8 cellular contexts compared by ENCODE assay signal in genomic region chr17:7931709-7932482, GRCh38. TPM values are rescaled to one million over a fixed set of nuclear protein-coding genes. Genes with fewer than 3 reads are reported as not detected.
A peak's percentile ranks its signal among the peaks of the same experiment; 100 is the strongest.
DNase-seq lines count a peak whose midpoint lies in the region; TF ChIP-seq lines count a peak whose summit lies in the region.

Gene CNTROB (plus strand): TSS chr17:7932206. CDS start chr17:7933080, 874 bp downstream.
Gene TRAPPC1 (minus strand): TSS chr17:7931946. CDS start chr17:7931829, 117 bp downstream.

- peak within 1 kb of the TSS; percentile 94 for H3K27ac ChIP-seq in neutrophil
- peak within 1 kb of the TSS; percentile 62 for H3K27ac ChIP-seq in substantia nigra (ENCODE audit: low read depth, low read length, poor library complexity, severe bottlenecking)

- peaks cover 27 to 38% of the 10 kb centered on the region in 2 experiments for H3K4me1 ChIP-seq in neutrophil (ENCODE audit: control insufficient read depth in 1 of 2, insufficient read depth in 1 of 2, low read depth in 1 of 2, low read length in 1 of 2)

- H3K9me3 ChIP-seq in neutrophil: no peaks in the 10 kb centered on the region

- H3K4me3 ChIP-seq in HFF-Myc (replicated peaks; ENCODE audit: low read depth, low read length) (peak within 1 kb of the TSS; percentile 87), neutrophil (ENCODE audit: low read depth in 1 of 2, low read length in 1 of 2) (peak within 1 kb of the TSS; percentile 90 to 94)

- TF ChIP-seq CTCF in HFF-Myc (IDR thresholded peaks at IDR 0.05; ENCODE audit: low read depth, low read length, missing control alignments): no peak
- TF ChIP-seq CTCF in neutrophil (IDR thresholded peaks at IDR 0.05): peak; percentile 31

- intact Hi-C loops in activated naive CD4-positive, alpha-beta T cell treated with anti-CD3 and anti-CD28 coated beads for 36 hours (cut with micrococcal nuclease): loop anchor here (1.0 to 5.0 kb wide), 12 partner anchors 10 to 455 kb away; partner anchors contain the start of genes CTC1, NAA38, PFAS and RPL26

- CTCF ChIA-PET in activated naive CD4-positive, alpha-beta T cell treated with anti-CD3 and anti-CD28 coated beads for 36 hours (lab: Charles Lee): interaction anchor here (0.6 to 3.8 kb wide), 10 partner anchors 10 to 218 kb away, joined by 3 to 38 read pairs (median 5); no protein-coding TSS in a partner anchor

- no peaks in the 10 kb centered on the region for H3K27me3 Mint-ChIP-seq in activated naive CD4-positive, alpha-beta T cell treated with anti-CD3 and anti-CD28 coated beads for 36 hours (ENCODE audit: low read depth)

- H3K36me3 Mint-ChIP-seq in activated naive CD4-positive, alpha-beta T cell treated with anti-CD3 and anti-CD28 coated beads for 36 hours (ENCODE audit: low read depth): peaks cover 24% of the 10 kb centered on the region

- H3K4me1 Mint-ChIP-seq in activated naive CD4-positive, alpha-beta T cell treated with anti-CD3 and anti-CD28 coated beads for 36 hours (ENCODE audit: low read depth): peaks cover 38% of the 10 kb centered on the region

- peak within 1 kb of the TSS; percentile 87 for H3K27ac Mint-ChIP-seq in activated naive CD4-positive, alpha-beta T cell treated with anti-CD3 and anti-CD28 coated beads for 36 hours

- H3K36me3 ChIP-seq in neutrophil: peaks cover 48% of the 10 kb centered on the region

- no peaks in the 10 kb centered on the region for H3K27me3 ChIP-seq in neutrophil

- DNase-seq in GM03348 (ENCODE audit: low spot score): peak; percentile 100
- DNase-seq in HFF-Myc (ENCODE audit: extremely low read depth, low read depth): peak; percentile 93
- peak; percentile 97 for DNase-seq in NAMALWA (ENCODE audit: low spot score)
- DNase-seq in SK-N-DZ (ENCODE audit: low spot score): peak; percentile 99
- peak; percentile 100 for DNase-seq in activated naive CD4-positive, alpha-beta T cell treated with anti-CD3 and anti-CD28 coated beads for 36 hours
- DNase-seq in foreskin melanocyte: peak; percentile 98
- peak; percentile 95 to 100 (median 99) for DNase-seq in substantia nigra (lab: John Stamatoyannopoulos, UW)

- H3K9me3 Mint-ChIP-seq in activated naive CD4-positive, alpha-beta T cell treated with anti-CD3 and anti-CD28 coated beads for 36 hours: no peaks in the 10 kb centered on the region

- H3K4me3 Mint-ChIP-seq in activated naive CD4-positive, alpha-beta T cell treated with anti-CD3 and anti-CD28 coated beads for 36 hours: peak within 1 kb of the TSS; percentile 91

RNA-seq across cellular contexts. Expression of gene CNTROB, which starts in this region (rescaled TPM):
- polyA plus RNA-seq in SK-N-DZ (2014; cell fraction: cytosol; rRNA removed): 42.3 and 50.2 TPM in 2 replicates
- 170 and 212 TPM in 2 replicates for polyA plus RNA-seq in SK-N-DZ (2014; cell fraction: nucleus; rRNA removed)
- total RNA-seq in activated naive CD4-positive, alpha-beta T cell treated with anti-CD3 and anti-CD28 coated beads for 36 hours: 10 to 100 TPM; 49.3 to 56.3 TPM

RNA-seq across cellular contexts. Expression of gene TRAPPC1, which starts in this region (rescaled TPM):
- polyA plus RNA-seq in SK-N-DZ (2014; cell fraction: cytosol; rRNA removed): 31.1 and 35.0 TPM in 2 replicates
- polyA plus RNA-seq in SK-N-DZ (2014; cell fraction: nucleus; rRNA removed): 18.6 and 59.7 TPM in 2 replicates
- total RNA-seq in activated naive CD4-positive, alpha-beta T cell treated with anti-CD3 and anti-CD28 coated beads for 36 hours: 100 to 1,000 TPM; 162 to 172 TPM

Comparison
In these comparisons a context has a peak if more than half of its experiments do, and no peak if none do; other contexts are left out.
1. Peak in every context shown above with its lines: DNase-seq, H3K4me3 ChIP-seq and H3K27ac ChIP-seq.